ENCODE assay signal across 8 cellular contexts in the genomic region with DNA sequence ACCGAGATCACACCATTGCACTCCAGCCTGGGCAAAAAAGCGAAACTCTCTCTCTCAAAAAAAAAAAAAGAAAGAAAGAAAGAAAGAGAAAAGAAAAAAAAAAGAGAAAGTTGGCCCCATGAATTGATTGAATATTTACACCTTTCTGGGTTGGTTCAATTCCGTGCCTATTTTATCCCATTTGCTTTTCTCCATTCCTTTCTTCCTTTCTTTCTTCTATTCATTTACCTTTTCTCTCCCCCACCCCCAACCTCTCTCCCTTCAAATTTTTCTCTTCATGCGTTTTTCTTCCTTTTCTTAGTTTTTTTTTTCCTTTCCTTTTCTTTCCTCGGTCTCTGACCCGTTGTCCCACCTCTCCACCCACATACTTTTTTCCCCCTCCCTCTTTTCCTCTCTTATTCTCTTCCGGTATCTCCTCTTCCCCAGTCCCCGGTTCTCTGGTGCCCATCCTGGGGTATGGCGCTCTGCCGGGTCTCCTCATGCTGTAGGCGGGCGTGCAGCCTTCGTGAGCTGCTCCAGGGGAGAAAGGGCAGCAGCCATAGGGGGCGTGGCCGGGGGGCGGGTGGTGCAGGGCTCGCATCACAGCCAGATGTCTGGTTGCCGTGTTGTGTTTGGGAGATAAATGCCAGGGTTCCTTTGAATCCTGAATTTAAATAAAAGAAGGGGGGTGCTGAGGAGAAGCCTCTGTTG. TPM values are rescaled to one million over a fixed set of nuclear protein-coding genes. Genes with fewer than 3 reads are reported as not detected.
DNase-seq lines count a peak whose midpoint lies in the region; ATAC-seq, FAIRE-seq and TF ChIP-seq lines count a peak whose summit lies in the region.

No MANE protein-coding gene starts in this region.

- peaks cover 4% of the 10 kb centered on the region for H3K4me1 Mint-ChIP-seq in activated T-cell treated with anti-CD3 and anti-CD28 coated beads, Interleukin-2, amount 50 U/mL, for 72 hours (ENCODE audit: low read depth)
- H3K4me1 Mint-ChIP-seq in natural killer cell treated with Interleukin-12 subunit alpha and Interleukin-12 subunit beta and Interleukin-15 and Interleukin-18, amount 100 ng/mL, for 72 hours (ENCODE audit: low read depth in 2 of 2): peaks cover 11 to 12% of the 10 kb centered on the region in 2 donors

- no peak overlapping the region for H3K27ac Mint-ChIP-seq in activated T-cell treated with anti-CD3 and anti-CD28 coated beads, Interleukin-2, amount 50 U/mL, for 72 hours
- H3K27ac Mint-ChIP-seq in natural killer cell treated with Interleukin-12 subunit alpha and Interleukin-12 subunit beta and Interleukin-15 and Interleukin-18, amount 100 ng/mL, for 72 hours: no peak overlapping the region

- FAIRE-seq in keratinocyte (lab: Jason Lieb, UNC): no peak

- TF ChIP-seq CTCF in cardiac muscle cell (IDR thresholded peaks at IDR 0.05; ENCODE audit: low read depth, low read length): no peak
- TF ChIP-seq CTCF in keratinocyte (optimal IDR thresholded peaks at IDR 0.05 in 1 of 3, IDR thresholded peaks at IDR 0.05 in 1 of 3, conservative IDR thresholded peaks at IDR 0.05 in 1 of 3; ENCODE audit: extremely low read depth in 1 of 3, insufficient read depth in 2 of 3, low read length in 3 of 3): no peak

- H3K36me3 ChIP-seq in cardiac muscle cell (no peaks in the 10 kb centered on the region), keratinocyte (ENCODE audit: control insufficient read depth in 2 of 2, extremely low read depth in 1 of 2, insufficient read depth in 2 of 2, low read length in 2 of 2) (no peaks in the 10 kb centered on the region), urinary bladder (ENCODE audit: insufficient read depth) (no peaks in the 10 kb centered on the region)

- peak; percentile 67 to 72 for DNase-seq in cardiac muscle cell (ENCODE audit: low read depth in 1 of 2, low spot score in 1 of 2)
- DNase-seq in Right ventricle myocardium inferior (ENCODE audit: missing footprints): no peak
- peak; percentile 28 to 44 for DNase-seq in activated T-cell treated with anti-CD3 and anti-CD28 coated beads, Interleukin-2, amount 50 U/mL, for 72 hours
- DNase-seq in keratinocyte (ENCODE audit: low read depth, low spot score): no peak
- DNase-seq in natural killer cell treated with Interleukin-12 subunit alpha and Interleukin-12 subunit beta and Interleukin-15 and Interleukin-18, amount 100 ng/mL, for 72 hours (ENCODE audit: low spot score): no peak
- no peak for DNase-seq in SW 1271 (lab: John Stamatoyannopoulos, UW)
- DNase-seq in HPDE6-E6E7 (ENCODE audit: extremely low spot score): no peak

- peak overlapping the region; percentile 36 to 43 for H3K4me3 Mint-ChIP-seq in activated T-cell treated with anti-CD3 and anti-CD28 coated beads, Interleukin-2, amount 50 U/mL, for 72 hours
- no peak overlapping the region for H3K4me3 Mint-ChIP-seq in natural killer cell treated with Interleukin-12 subunit alpha and Interleukin-12 subunit beta and Interleukin-15 and Interleukin-18, amount 100 ng/mL, for 72 hours

- no peaks in the 10 kb centered on the region for H3K9me3 Mint-ChIP-seq in activated T-cell treated with anti-CD3 and anti-CD28 coated beads, Interleukin-2, amount 50 U/mL, for 72 hours
- H3K9me3 Mint-ChIP-seq in natural killer cell treated with Interleukin-12 subunit alpha and Interleukin-12 subunit beta and Interleukin-15 and Interleukin-18, amount 100 ng/mL, for 72 hours: no peaks in the 10 kb centered on the region

- peaks cover 62% of the 10 kb centered on the region for H3K27me3 Mint-ChIP-seq in activated T-cell treated with anti-CD3 and anti-CD28 coated beads, Interleukin-2, amount 50 U/mL, for 72 hours (ENCODE audit: low read depth)
- H3K27me3 Mint-ChIP-seq in natural killer cell treated with Interleukin-12 subunit alpha and Interleukin-12 subunit beta and Interleukin-15 and Interleukin-18, amount 100 ng/mL, for 72 hours: peaks cover 56 to 70% of the 10 kb centered on the region in 2 donors

- no peak overlapping the region for H3K9ac ChIP-seq in keratinocyte (ENCODE audit: control insufficient read depth, extremely low read depth, insufficient read depth, low read length)

- H2AFZ ChIP-seq in keratinocyte (ENCODE audit: control insufficient read depth, low read length): no peak overlapping the region

- 18% methylated on average over 18 of the region's 18 CpGs for WGBS in urinary bladder

- H3K9me3 ChIP-seq in cardiac muscle cell (ENCODE audit: low read depth): no peaks in the 10 kb centered on the region
- no peaks in the 10 kb centered on the region for H3K9me3 ChIP-seq in keratinocyte (ENCODE audit: control insufficient read depth, low read depth, low read length)

- no peaks in the 10 kb centered on the region for H3K79me2 ChIP-seq in keratinocyte (ENCODE audit: control insufficient read depth, insufficient read depth, low read length)

- intact Hi-C loops in Right ventricle myocardium inferior (cut with DNase I): no loop called here

- H3K9me1 ChIP-seq in keratinocyte (ENCODE audit: control insufficient read depth, extremely low read depth, insufficient read depth, low read length): no peaks in the 10 kb centered on the region

- ATAC-seq in Right ventricle myocardium inferior: no peak
- ATAC-seq in activated T-cell treated with anti-CD3 and anti-CD28 coated beads, Interleukin-2, amount 50 U/mL, for 72 hours (replicated peaks in 1 of 2): peak in 1 of 2 donors; percentile 49
- no peak for ATAC-seq in natural killer cell treated with Interleukin-12 subunit alpha and Interleukin-12 subunit beta and Interleukin-15 and Interleukin-18, amount 100 ng/mL, for 72 hours

- peaks cover 42% of the 10 kb centered on the region for H3K4me1 ChIP-seq in cardiac muscle cell (ENCODE audit: low read depth)
- peaks cover 9% of the 10 kb centered on the region for H3K4me1 ChIP-seq in keratinocyte (ENCODE audit: control insufficient read depth, extremely low read depth, insufficient read depth, low read length)
- no peaks in the 10 kb centered on the region for H3K4me1 ChIP-seq in urinary bladder (ENCODE audit: insufficient read depth)

- peak overlapping the region; percentile 23 for H3K4me2 ChIP-seq in keratinocyte (ENCODE audit: control insufficient read depth, extremely low read depth, insufficient read depth, low read depth, low read length)

- H3K27me3 ChIP-seq in cardiac muscle cell (peaks cover 4% of the 10 kb centered on the region), keratinocyte (ENCODE audit: control insufficient read depth, extremely low read depth, insufficient read depth, low read length) (peaks cover 38% of the 10 kb centered on the region)

- dilution Hi-C loops in keratinocyte (cut with MboI; ENCODE audit: extremely low pct_ligation_motif_present, low sequenced_read_pairs): no loop called here

- H3K4me3 ChIP-seq in cardiac muscle cell (no peak overlapping the region), keratinocyte (ENCODE audit: control insufficient read depth in 2 of 3, extremely low read depth in 1 of 3, insufficient read depth in 2 of 3, low read depth in 1 of 3, low read length in 3 of 3) (no peak overlapping the region), urinary bladder (ENCODE audit: low read depth, low read length) (no peak overlapping the region)

- H3K36me3 Mint-ChIP-seq in activated T-cell treated with anti-CD3 and anti-CD28 coated beads, Interleukin-2, amount 50 U/mL, for 72 hours (ENCODE audit: insufficient read depth in 2 of 2): no peaks in the 10 kb centered on the region
- H3K36me3 Mint-ChIP-seq in natural killer cell treated with Interleukin-12 subunit alpha and Interleukin-12 subunit beta and Interleukin-15 and Interleukin-18, amount 100 ng/mL, for 72 hours: no peaks in the 10 kb centered on the region

- H4K20me1 ChIP-seq in keratinocyte (ENCODE audit: control insufficient read depth, extremely low read depth, insufficient read depth, low read length): no peaks in the 10 kb centered on the region

- H3K27ac ChIP-seq in cardiac muscle cell: no peak overlapping the region
- no peak overlapping the region for H3K27ac ChIP-seq in keratinocyte (ENCODE audit: control insufficient read depth, insufficient read depth, low read length)
- H3K27ac ChIP-seq in urinary bladder (ENCODE audit: low read depth): peak overlapping the region; percentile 49

RNA-seq across cellular contexts. Expression of gene COL1A1, which starts 5.3 kb away (rescaled TPM):
- total RNA-seq in cardiac muscle cell (80.6 and 127 TPM in 2 replicates), Right ventricle myocardium inferior (28.2 TPM), urinary bladder (5,262 TPM)
- polyA plus RNA-seq in cardiac muscle cell (212 and 261 TPM in 2 replicates), keratinocyte (0.55 to 2.3 TPM (median 1.4 TPM) in 3 replicates), urinary bladder (802 TPM)
- total RNA-seq in activated T-cell treated with anti-CD3 and anti-CD28 coated beads, Interleukin-2, amount 50 U/mL, for 72 hours: 10 to 100 TPM in 1 of 2 donors, 1 to 10 TPM in 1; 9.8 to 10.3 TPM
- 8.2 TPM for polyA plus RNA-seq in keratinocyte (2011; ENCODE audit: low read depth)
- 0.72 and 2.0 TPM in 2 replicates for polyA plus RNA-seq in keratinocyte (2011; cell fraction: cytosol; rRNA removed)
- polyA plus RNA-seq in keratinocyte (2011; cell fraction: nucleus; rRNA removed): 13.9 and 21.5 TPM in 2 replicates
- polyA plus RNA-seq in keratinocyte (2012; ENCODE audit: low replicate concordance): 3.5 and 14.3 TPM in 2 replicates
- 2.0 to 28.2 TPM (median 4.1 TPM) in 3 replicates for polyA minus RNA-seq in keratinocyte
- 6.5 TPM for polyA minus RNA-seq in keratinocyte (2011; cell fraction: cytosol; rRNA and poly(A)+ RNA removed)
- 9.9 and 10.6 TPM in 2 replicates for polyA minus RNA-seq in keratinocyte (2011; cell fraction: nucleus; rRNA and poly(A)+ RNA removed)
- 1 to 10 TPM in 1 of 2 donors, not detected in 1; 1.7 TPM for total RNA-seq in natural killer cell treated with Interleukin-12 subunit alpha and Interleukin-12 subunit beta and Interleukin-15 and Interleukin-18, amount 100 ng/mL, for 72 hours

RNA-seq across cellular contexts. Expression of gene SGCA, which starts 40.9 kb away (rescaled TPM):
- 57.5 and 63.3 TPM in 2 replicates for total RNA-seq in cardiac muscle cell
- 69.9 and 90.6 TPM in 2 replicates for polyA plus RNA-seq in cardiac muscle cell
- total RNA-seq in Right ventricle myocardium inferior: 151 TPM
- 1 to 10 TPM; 1.7 to 2.3 TPM for total RNA-seq in activated T-cell treated with anti-CD3 and anti-CD28 coated beads, Interleukin-2, amount 50 U/mL, for 72 hours
- polyA plus RNA-seq in keratinocyte: not detected in 3 replicates
- polyA plus RNA-seq in keratinocyte (2011; ENCODE audit: low read depth): not detected
- polyA plus RNA-seq in keratinocyte (2011; cell fraction: cytosol; rRNA removed): not detected in 2 replicates
- polyA plus RNA-seq in keratinocyte (2011; cell fraction: nucleus; rRNA removed): not detected in 2 replicates
- polyA plus RNA-seq in keratinocyte (2012; ENCODE audit: low replicate concordance): not detected in 2 replicates
- polyA minus RNA-seq in keratinocyte: not detected in 3 replicates
- not detected for polyA minus RNA-seq in keratinocyte (2011; cell fraction: cytosol; rRNA and poly(A)+ RNA removed)
- not detected in 2 replicates for polyA minus RNA-seq in keratinocyte (2011; cell fraction: nucleus; rRNA and poly(A)+ RNA removed)
- total RNA-seq in urinary bladder: 15.4 TPM
- 89.1 TPM for polyA plus RNA-seq in urinary bladder
- under 1 TPM in 1 of 2 donors, not detected in 1; 0.42 TPM for total RNA-seq in natural killer cell treated with Interleukin-12 subunit alpha and Interleukin-12 subunit beta and Interleukin-15 and Interleukin-18, amount 100 ng/mL, for 72 hours

RNA-seq across cellular contexts. Expression of gene PPP1R9B, which starts 56.3 kb away (rescaled TPM):
- total RNA-seq in cardiac muscle cell (45.6 and 59.4 TPM in 2 replicates), Right ventricle myocardium inferior (38.4 TPM), urinary bladder (16.6 TPM)
- polyA plus RNA-seq in cardiac muscle cell (6.0 and 6.2 TPM in 2 replicates), keratinocyte (15.2 to 18.2 TPM (median 16.1 TPM) in 3 replicates), urinary bladder (29.6 TPM)
- 100 to 1,000 TPM; 111 to 128 TPM for total RNA-seq in activated T-cell treated with anti-CD3 and anti-CD28 coated beads, Interleukin-2, amount 50 U/mL, for 72 hours
- polyA plus RNA-seq in keratinocyte (2011; ENCODE audit: low read depth): 22.8 TPM
- polyA plus RNA-seq in keratinocyte (2011; cell fraction: cytosol; rRNA removed): 8.3 and 13.7 TPM in 2 replicates
- polyA plus RNA-seq in keratinocyte (2011; cell fraction: nucleus; rRNA removed): 28.4 and 30.6 TPM in 2 replicates
- polyA plus RNA-seq in keratinocyte (2012; ENCODE audit: low replicate concordance): 14.4 and 28.8 TPM in 2 replicates
- 16.8 to 19.3 TPM (median 18.8 TPM) in 3 replicates for polyA minus RNA-seq in keratinocyte
- 31.7 TPM for polyA minus RNA-seq in keratinocyte (2011; cell fraction: cytosol; rRNA and poly(A)+ RNA removed)
- 12.8 and 15.4 TPM in 2 replicates for polyA minus RNA-seq in keratinocyte (2011; cell fraction: nucleus; rRNA and poly(A)+ RNA removed)
- total RNA-seq in natural killer cell treated with Interleukin-12 subunit alpha and Interleukin-12 subunit beta and Interleukin-15 and Interleukin-18, amount 100 ng/mL, for 72 hours: 100 to 1,000 TPM in 1 of 2 donors, 10 to 100 TPM in 1; 96.0 to 110 TPM

Comparison
In these comparisons a context has a peak if more than half of its experiments do, and no peak if none do; other contexts are left out.
1. DNase-seq: peak in cardiac muscle cell (2 of 2) and activated T-cell treated with anti-CD3 and anti-CD28 coated beads, Interleukin-2, amount 50 U/mL, for 72 hours (2 of 2); none in Right ventricle myocardium inferior (single experiment), keratinocyte (single experiment), natural killer cell treated with Interleukin-12 subunit alpha and Interleukin-12 subunit beta and Interleukin-15 and Interleukin-18, amount 100 ng/mL, for 72 hours (single experiment), SW 1271 (0 of 2) and HPDE6-E6E7 (single experiment).
2. RNA of gene COL1A1, which starts 5.3 kb away (total RNA-seq): 5,262 TPM in urinary bladder (single experiment); 80.6 to 127 TPM in cardiac muscle cell, 28.2 TPM in Right ventricle myocardium inferior (single experiment), 9.8 to 10.3 TPM in activated T-cell treated with anti-CD3 and anti-CD28 coated beads, Interleukin-2, amount 50 U/mL, for 72 hours and 1.7 TPM in natural killer cell treated with Interleukin-12 subunit alpha and Interleukin-12 subunit beta and Interleukin-15 and Interleukin-18, amount 100 ng/mL, for 72 hours; every median in the first group is over 10 times any median in the second.